Comparison of ENCODE assay signal across 16 cellular contexts in genomic region chr5:158387499-158387898, GRCh38.
DNase-seq lines count a peak whose midpoint lies in the region; ATAC-seq, FAIRE-seq and TF ChIP-seq lines count a peak whose summit lies in the region.
"Had no signal": no experiment of that assay in that cellular context is flagged by ENCODE, and none has a peak within 500 bp of the region (broad histone marks: within the 10 kb centered on the region; RNA-seq: fewer than 3 reads in every experiment).

No MANE protein-coding gene starts in this region.

- FAIRE-seq in GM18507 (lab: Jason Lieb, UNC): peak; percentile 12

- no peaks in the 10 kb centered on the region for H4K20me1 ChIP-seq in BLaER1 treated with 17β-estradiol and CSF1 and Interleukin-3, amounts not matched to agents 10 nM and 100 nM

- H3K4me3 ChIP-seq in BLaER1 treated with 17β-estradiol and CSF1 and Interleukin-3, amounts not matched to agents 10 nM and 100 nM: peak overlapping the region in 3 of 10 experiments; percentile 48 to 56 (median 50); a peak in 6 of 20 replicates
- no peak overlapping the region for H3K4me3 ChIP-seq in mucosa of descending colon
- H3K4me3 ChIP-seq in thyroid gland (replicated peaks in 1 of 3): no peak overlapping the region

- peaks cover 18 to 85% (median 48%) of the 10 kb centered on the region in 11 experiments for H3K9me3 ChIP-seq in BLaER1 treated with 17β-estradiol and CSF1 and Interleukin-3, amounts not matched to agents 10 nM and 100 nM (replicated peaks in 1 of 11)
- H3K9me3 ChIP-seq in mucosa of descending colon: no peaks in the 10 kb centered on the region
- no peaks in the 10 kb centered on the region for H3K9me3 ChIP-seq in thyroid gland

- ATAC-seq in mucosa of descending colon (peak; percentile 40), HG02610 (IDR thresholded peaks at IDR 0.05; ENCODE audit: unreplicated experiment) (no peak), HG02588 (IDR thresholded peaks at IDR 0.05; ENCODE audit: unreplicated experiment) (no peak)
- ATAC-seq: CD8-positive, alpha-beta T cell; Panc1 had no signal

- no peak for DNase-seq in GM18507 (ENCODE audit: extremely low spot score, insufficient read length, low read depth)
- DNase-seq in glomerular visceral epithelial cell (ENCODE audit: extremely low spot score): peak; percentile 35
- DNase-seq in mucosa of descending colon: peak in 1 of 3 donors; percentile 6
- DNase-seq in thyroid gland: no peak
- DNase-seq: C1 segment of cervical spinal cord; CD8-positive, alpha-beta T cell; GDM1; H7; HFFc6; NCI-H1694 treated with DMSO at 0.1 percent for 48 hours; NCI-H2081 treated with DMSO at 0.1 percent for 48 hours; NCI-H69 had no signal

- H3K4me1 ChIP-seq in BLaER1 treated with 17β-estradiol and CSF1 and Interleukin-3, amounts not matched to agents 10 nM and 100 nM: peaks cover 49 to 86% (median 69%) of the 10 kb centered on the region in 10 experiments
- peaks cover 4% of the 10 kb centered on the region for H3K4me1 ChIP-seq in mucosa of descending colon (ENCODE audit: low read depth)
- peaks cover 0 to 4% of the 10 kb centered on the region in 2 donors for H3K4me1 ChIP-seq in thyroid gland

- H3K4me2 ChIP-seq in BLaER1 treated with 17β-estradiol and CSF1 and Interleukin-3, amounts not matched to agents 10 nM and 100 nM: peak overlapping the region in 9 of 11 experiments; percentile 41 to 84 (median 78); a peak in 18 of 22 replicates

- H3K9ac ChIP-seq in BLaER1 treated with 17β-estradiol and CSF1 and Interleukin-3, amounts not matched to agents 10 nM and 100 nM: peak overlapping the region in 8 of 11 experiments; percentile 4 to 77 (median 54); a peak in 10 of 22 replicates

- TF ChIP-seq CTCF in mucosa of descending colon (IDR thresholded peaks at IDR 0.05) (no peak), thyroid gland (IDR thresholded peaks at IDR 0.05) (no peak)

- peak overlapping the region in 9 of 11 experiments; percentile 20 to 91 (median 68); a peak in 17 of 22 replicates for H3K27ac ChIP-seq in BLaER1 treated with 17β-estradiol and CSF1 and Interleukin-3, amounts not matched to agents 10 nM and 100 nM
- H3K27ac ChIP-seq in thyroid gland: no peak overlapping the region

- intact Hi-C loops in mucosa of descending colon (cut with DNase I, micrococcal nuclease) (no loop called here), thyroid gland (cut with DNase I) (no loop called here)

- no peak for TF ChIP-seq POLR2A in thyroid gland (IDR thresholded peaks at IDR 0.05)

- H3K36me3 ChIP-seq in BLaER1 treated with 17β-estradiol and CSF1 and Interleukin-3, amounts not matched to agents 10 nM and 100 nM: peaks cover 0 to 64% (median 14%) of the 10 kb centered on the region in 11 experiments; a peak in 14 of 22 replicates
- H3K36me3 ChIP-seq in mucosa of descending colon (ENCODE audit: low read depth) (no peaks in the 10 kb centered on the region), thyroid gland (no peaks in the 10 kb centered on the region)

- 62 to 64% methylated on average over 1 of the region's 1 CpG for WGBS in thyroid gland, 2 donors

- H3K27me3 ChIP-seq in BLaER1 treated with 17β-estradiol and CSF1 and Interleukin-3, amounts not matched to agents 10 nM and 100 nM: no peaks in the 10 kb centered on the region
- no peaks in the 10 kb centered on the region for H3K27me3 ChIP-seq in thyroid gland

Comparison
In these comparisons a context has a peak if more than half of its experiments do, and no peak if none do; other contexts are left out.
1. H3K27ac ChIP-seq: peak in BLaER1 treated with 17β-estradiol and CSF1 and Interleukin-3, amounts not matched to agents 10 nM and 100 nM (9 of 11); none in thyroid gland (0 of 3).